ENCODE assay signal across 23 cellular contexts in genomic region chr7:37366445-37366844, GRCh38.
"Had no signal": no experiment of that assay in that cellular context is flagged by ENCODE, and none has a peak within 500 bp of the region (broad histone marks: within the 10 kb centered on the region; RNA-seq: fewer than 3 reads in every experiment).

No MANE protein-coding gene starts in this region.

- H3K27ac ChIP-seq: colonic mucosa, dorsolateral prefrontal cortex, esophagus squamous epithelium, gastrocnemius medialis, left ventricle myocardium inferior, ovary, SK-N-MC, stomach, suprapubic skin, tibial nerve had no signal

- H3K27me3 Mint-ChIP-seq: effector memory CD8-positive, alpha-beta T cell had no signal

- H3K9me3 ChIP-seq: colonic mucosa, esophagus squamous epithelium, gastrocnemius medialis, left ventricle myocardium inferior, ovary, stomach, suprapubic skin, tibial nerve had no signal

- H3K27ac Mint-ChIP-seq: effector memory CD8-positive, alpha-beta T cell; mesothelial cell of epicardium; natural killer cell treated with Interleukin-12 subunit alpha and Interleukin-12 subunit beta and Interleukin-15 and Interleukin-18, amount 100 ng/mL, for 72 hours had no signal

- H3K9me3 Mint-ChIP-seq: effector memory CD8-positive, alpha-beta T cell; mesothelial cell of epicardium; natural killer cell treated with Interleukin-12 subunit alpha and Interleukin-12 subunit beta and Interleukin-15 and Interleukin-18, amount 100 ng/mL, for 72 hours had no signal

- H3K4me3 Mint-ChIP-seq: mesothelial cell of epicardium; natural killer cell treated with Interleukin-12 subunit alpha and Interleukin-12 subunit beta and Interleukin-15 and Interleukin-18, amount 100 ng/mL, for 72 hours had no signal

- H3K36me3 ChIP-seq: colonic mucosa, esophagus squamous epithelium, gastrocnemius medialis, left ventricle myocardium inferior, ovary, stomach, suprapubic skin, tibial nerve had no signal

- ATAC-seq: activated CD4-positive, CD25-positive, alpha-beta regulatory T cell treated with anti-CD3 and anti-CD28 coated beads, Interleukin-2, amount 50 U/mL, for 24 hours; effector memory CD8-positive, alpha-beta T cell; gastrocnemius medialis; natural killer cell treated with Interleukin-12 subunit alpha and Interleukin-12 subunit beta and Interleukin-15 and Interleukin-18, amount 100 ng/mL, for 72 hours; right cardiac atrium had no signal

- H3K4me3 ChIP-seq: colonic mucosa, dorsolateral prefrontal cortex, esophagus squamous epithelium, gastrocnemius medialis, left ventricle myocardium inferior, ovary, SK-N-MC, stomach, suprapubic skin, tibial nerve had no signal

- H3K4me1 ChIP-seq: colonic mucosa, gastrocnemius medialis, stomach had no signal

- H3K36me3 Mint-ChIP-seq: mesothelial cell of epicardium had no signal

- DNase-seq: activated CD4-positive, alpha-beta T cell treated with anti-CD3 and anti-CD28 coated beads, Interleukin-2, amount 50 U/mL, for 1 hour; amygdala; colonic mucosa; dorsolateral prefrontal cortex; effector memory CD8-positive, alpha-beta T cell; esophagus squamous epithelium; gastrocnemius medialis; hippocampal formation; kidney glomerular epithelial cell; left ventricle myocardium inferior; mammary epithelial cell; ovary; right cardiac atrium; SHP77 treated with DMSO at 0.1 percent for 48 hours; stimulated activated CD4-positive, alpha-beta T cell treated with anti-CD3 and anti-CD28 coated beads, Interleukin-4, amount 100 ng/mL, for 24 hours; stomach; T1000 had no signal

- H3K27me3 ChIP-seq: colonic mucosa, dorsolateral prefrontal cortex, esophagus squamous epithelium, gastrocnemius medialis, ovary, stomach, suprapubic skin, tibial nerve had no signal
